In the genomic region with DNA sequence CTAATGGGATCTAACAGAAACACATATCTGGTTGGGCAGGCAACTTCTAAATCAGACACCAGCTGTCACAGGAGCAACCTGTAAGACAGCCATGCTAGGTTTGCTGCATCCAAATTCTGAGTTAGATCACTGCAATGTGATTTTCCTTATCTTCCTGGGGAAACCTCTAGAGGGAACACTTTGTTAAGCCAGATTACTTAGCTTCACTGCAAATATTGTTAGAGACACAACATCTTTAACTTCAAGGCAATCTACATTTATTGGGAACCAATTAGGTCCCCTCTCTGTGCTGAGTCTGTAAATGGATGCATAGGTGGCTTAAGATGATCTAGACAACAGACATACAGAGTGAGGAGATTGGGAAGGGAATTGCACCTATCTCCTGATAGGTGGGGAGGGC, we compare ENCODE assay signal across 21 cellular contexts.
"Had no signal": no experiment of that assay in that cellular context is flagged by ENCODE, and none has a peak within 500 bp of the region (broad histone marks: within the 10 kb centered on the region; RNA-seq: fewer than 3 reads in every experiment).

No MANE protein-coding gene starts in this region.

- H3K4me3 ChIP-seq: ascending aorta, gastroesophageal sphincter, heart left ventricle, mucosa of descending colon, psoas muscle, transverse colon, vagina had no signal

- H3K9me3 ChIP-seq: ascending aorta, gastroesophageal sphincter, heart left ventricle, mucosa of descending colon, psoas muscle, transverse colon, vagina had no signal

- FAIRE-seq: TTC549 had no signal

- ATAC-seq: esophagus mucosa, gastroesophageal sphincter, heart left ventricle, left ventricle myocardium superior, mucosa of descending colon, psoas muscle, right cardiac atrium had no signal

- H3K36me3 ChIP-seq: ascending aorta, gastroesophageal sphincter, heart left ventricle, transverse colon, vagina had no signal

- H3K27me3 ChIP-seq: ascending aorta, gastroesophageal sphincter, heart left ventricle, transverse colon, vagina had no signal

- H3K27ac ChIP-seq: ascending aorta, gastroesophageal sphincter, heart left ventricle, psoas muscle, transverse colon, vagina had no signal

- H3K4me1 ChIP-seq: ascending aorta, gastroesophageal sphincter, heart left ventricle, psoas muscle, transverse colon, vagina had no signal

- DNase-seq: activated CD4-positive, alpha-beta T cell treated with anti-CD3 and anti-CD28 coated beads, Interleukin-2, amount 10 ng/mL, durations not matched to agents 7 days and 5 days; activated CD8-positive, alpha-beta memory T cell treated with anti-CD3 and anti-CD28 coated beads, Interleukin-2, amount 50 U/mL, for 48 hours; activated effector memory CD4-positive, alpha-beta T cell treated with Interleukin-2 at 50 U/mL for 16 hours; activated naive CD4-positive, alpha-beta T cell treated with anti-CD3 and anti-CD28 coated beads, Interleukin-2, amount 50 U/mL, for 16 hours; activated T-cell treated with anti-CD3 and anti-CD28 coated beads, Interleukin-2, amount 50 U/mL, for 48 hours; cerebellar nuclear complex; cortex of kidney; effector CD4-positive, alpha-beta T cell; heart left ventricle; left ventricle myocardium superior; mucosa of descending colon; naive B cell; psoas muscle; right cardiac atrium; stimulated activated CD4-positive, alpha-beta T cell treated with anti-CD3 and anti-CD28 coated beads, Interleukin-2, amount 100 ng/mL, for 48 hours; transverse colon had no signal
